In genomic region chr20:58760881-58761280, GRCh38 we compare ENCODE assay signal across 21 cellular contexts.
"Had no signal": no experiment of that assay in that cellular context is flagged by ENCODE, and none has a peak within 500 bp of the region (broad histone marks: within the 10 kb centered on the region; RNA-seq: fewer than 3 reads in every experiment).

No MANE protein-coding gene starts in this region.

- DNase-seq: activated gamma-delta T cell; activated naive CD4-positive, alpha-beta T cell treated with anti-CD3 and anti-CD28 coated beads, Interleukin-2, amount 50 U/mL, for 16 hours; activated naive CD8-positive, alpha-beta T cell treated with anti-CD3 and anti-CD28 coated beads, Interleukin-2, amount 50 U/mL, for 24 hours; anterior cingulate cortex; body of pancreas; heart right ventricle; left cardiac atrium; mesenchymal stem cell; nephron progenitor cell; posterior cingulate gyrus; right lobe of liver; stimulated activated CD4-positive, alpha-beta T cell treated with anti-CD3 and anti-CD28 coated beads, Interleukin-2, amount 100 ng/mL, for 24 hours; WERI-Rb-1 had no signal

- H3K9me3 ChIP-seq: body of pancreas, heart right ventricle, right lobe of liver, stomach, suprapubic skin had no signal

- H3K4me1 Mint-ChIP-seq: activated naive CD8-positive, alpha-beta T cell treated with anti-CD3 and anti-CD28 coated beads, Interleukin-2, amount 50 U/mL, for 24 hours; stimulated activated memory B cell treated with anti-CD40 and anti-IgM and Interleukin-4, amounts not matched to agents 10 μg/mL and 1 μg/mL and 100 μg/mL, for 72 hours had no signal

- H3K36me3 Mint-ChIP-seq: stimulated activated memory B cell treated with anti-CD40 and anti-IgM and Interleukin-4, amounts not matched to agents 10 μg/mL and 1 μg/mL and 100 μg/mL, for 72 hours had no signal

- H3K27me3 ChIP-seq: body of pancreas, cardiac muscle cell, right lobe of liver, tibial nerve had no signal

- H3K9me3 Mint-ChIP-seq: activated naive CD8-positive, alpha-beta T cell treated with anti-CD3 and anti-CD28 coated beads, Interleukin-2, amount 50 U/mL, for 24 hours; activated T-helper 1 cell treated with anti-CD3 and anti-CD28 coated beads, Interleukin-12 subunit alpha, Interleukin-12 subunit beta, Interleukin-2, Interleukin-4 antibody, amounts not matched to agents 30 ng/mL and 10 ng/mL and 1 ng/mL, durations not matched to agents 14 hours and 24 hours and 36 hours; stimulated activated memory B cell treated with anti-CD40 and anti-IgM and Interleukin-4, amounts not matched to agents 10 μg/mL and 1 μg/mL and 100 μg/mL, for 72 hours; T-helper 2 cell treated with Interferon-gamma antibody and Interleukin-4, amounts not matched to agents 5 μg/mL and 100 μg/mL, for 36 hours had no signal

- H3K27ac Mint-ChIP-seq: activated naive CD8-positive, alpha-beta T cell treated with anti-CD3 and anti-CD28 coated beads, Interleukin-2, amount 50 U/mL, for 24 hours; activated T-helper 1 cell treated with anti-CD3 and anti-CD28 coated beads, Interleukin-12 subunit alpha, Interleukin-12 subunit beta, Interleukin-2, Interleukin-4 antibody, amounts not matched to agents 30 ng/mL and 10 ng/mL and 1 ng/mL, durations not matched to agents 14 hours and 24 hours and 36 hours; nephron progenitor cell; stimulated activated memory B cell treated with anti-CD40 and anti-IgM and Interleukin-4, amounts not matched to agents 10 μg/mL and 1 μg/mL and 100 μg/mL, for 72 hours; T-helper 2 cell treated with Interferon-gamma antibody and Interleukin-4, amounts not matched to agents 5 μg/mL and 100 μg/mL, for 36 hours had no signal

- H3K4me3 ChIP-seq: body of pancreas, cardiac muscle cell, heart right ventricle, right lobe of liver, skin epidermis, stomach, suprapubic skin, tibial nerve had no signal

- H3K4me3 Mint-ChIP-seq: activated naive CD8-positive, alpha-beta T cell treated with anti-CD3 and anti-CD28 coated beads, Interleukin-2, amount 50 U/mL, for 24 hours; activated T-helper 1 cell treated with anti-CD3 and anti-CD28 coated beads, Interleukin-12 subunit alpha, Interleukin-12 subunit beta, Interleukin-2, Interleukin-4 antibody, amounts not matched to agents 30 ng/mL and 10 ng/mL and 1 ng/mL, durations not matched to agents 14 hours and 24 hours and 36 hours; nephron progenitor cell; stimulated activated memory B cell treated with anti-CD40 and anti-IgM and Interleukin-4, amounts not matched to agents 10 μg/mL and 1 μg/mL and 100 μg/mL, for 72 hours; T-helper 2 cell treated with Interferon-gamma antibody and Interleukin-4, amounts not matched to agents 5 μg/mL and 100 μg/mL, for 36 hours had no signal

- ATAC-seq: activated naive CD8-positive, alpha-beta T cell treated with anti-CD3 and anti-CD28 coated beads, Interleukin-2, amount 50 U/mL, for 24 hours; body of pancreas; left cardiac atrium; right lobe of liver; stimulated activated memory B cell treated with anti-CD40 and anti-IgM and Interleukin-4, amounts not matched to agents 10 μg/mL and 1 μg/mL and 100 μg/mL, for 72 hours had no signal

- H3K36me3 ChIP-seq: cardiac muscle cell, heart right ventricle, right lobe of liver, stomach, suprapubic skin, tibial nerve, WERI-Rb-1 had no signal

- H3K4me1 ChIP-seq: body of pancreas, heart right ventricle, right lobe of liver, stomach, suprapubic skin, tibial nerve had no signal

- H3K27ac ChIP-seq: body of pancreas, cardiac muscle cell, heart right ventricle, right lobe of liver, skin epidermis, stomach, suprapubic skin, tibial nerve, WERI-Rb-1 had no signal
